Comparison of ENCODE assay signal across 1 cellular context in the genomic region with DNA sequence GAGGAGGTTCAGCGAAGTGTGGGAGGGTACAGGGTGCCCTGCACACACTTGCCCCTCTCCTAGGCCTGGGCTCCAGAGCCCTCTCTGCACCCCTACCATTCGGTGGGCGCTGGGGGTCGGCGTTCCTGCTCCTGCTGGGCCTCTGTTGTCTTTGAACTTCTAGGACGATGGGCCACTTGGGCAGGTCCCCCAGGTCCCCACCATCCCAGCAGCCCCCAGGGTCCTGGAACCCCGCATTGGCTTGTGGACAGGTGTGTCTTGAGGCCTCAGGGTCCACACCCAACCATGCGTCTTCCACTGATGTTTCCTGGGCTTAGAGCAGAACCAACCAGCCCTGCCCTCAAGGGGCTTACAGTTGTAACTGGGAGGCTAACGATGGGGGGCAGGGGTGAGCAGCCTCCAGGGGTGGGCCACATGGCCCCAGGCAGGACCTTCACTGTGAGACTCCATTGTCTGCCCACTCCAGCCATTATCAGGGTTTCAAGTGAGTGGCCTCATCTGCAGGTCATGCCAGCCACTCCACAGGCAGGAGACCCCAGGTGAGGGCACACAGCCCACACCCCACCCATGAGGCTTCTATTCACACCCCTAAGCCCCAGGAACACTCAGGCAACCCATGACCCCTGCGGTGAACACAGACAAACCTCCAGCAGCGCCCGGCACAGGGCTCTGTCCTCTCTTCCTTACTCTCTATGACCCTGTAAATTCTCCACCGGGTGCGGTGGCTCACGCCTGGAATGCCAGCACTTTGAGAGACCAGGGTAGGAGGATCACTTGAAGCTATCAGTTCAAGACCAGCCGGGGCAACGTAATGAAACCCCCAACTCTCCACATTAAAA.
TF ChIP-seq lines count a peak whose summit lies in the region.

No MANE protein-coding gene starts in this region.

TF ChIP-seq in IMR-90, 13 proteins besides CTCF, POLR2A, EP300 and RAD21:
- TF ChIP-seq NFE2L2 (IDR thresholded peaks at IDR 0.05; ENCODE audit: low read depth, low read length) (no peak), MXI1 (IDR thresholded peaks at IDR 0.05; ENCODE audit: borderline replicate concordance, low read depth, low read length) (no peak), MAFK (IDR thresholded peaks at IDR 0.05; ENCODE audit: low read depth, low read length) (no peak), CEBPB (IDR thresholded peaks at IDR 0.05; ENCODE audit: low read depth, low read length) (no peak), SMC3 (IDR thresholded peaks at IDR 0.05; ENCODE audit: low read depth, low read length) (no peak), RCOR1 (IDR thresholded peaks at IDR 0.05; ENCODE audit: insufficient replicate concordance, low read length) (no peak), BHLHE40 (IDR thresholded peaks at IDR 0.05; ENCODE audit: low read depth, low read length) (no peak), RFX5 (IDR thresholded peaks at IDR 0.05; ENCODE audit: low read depth, low read length) (no peak), MAZ (IDR thresholded peaks at IDR 0.05; ENCODE audit: borderline replicate concordance, low read depth, low read length) (no peak), FOS (IDR thresholded peaks at IDR 0.05; ENCODE audit: low read depth, low read length) (no peak), CHD1 (IDR thresholded peaks at IDR 0.05; ENCODE audit: low read depth, low read length) (no peak)
- TF ChIP-seq, protein P1, sequence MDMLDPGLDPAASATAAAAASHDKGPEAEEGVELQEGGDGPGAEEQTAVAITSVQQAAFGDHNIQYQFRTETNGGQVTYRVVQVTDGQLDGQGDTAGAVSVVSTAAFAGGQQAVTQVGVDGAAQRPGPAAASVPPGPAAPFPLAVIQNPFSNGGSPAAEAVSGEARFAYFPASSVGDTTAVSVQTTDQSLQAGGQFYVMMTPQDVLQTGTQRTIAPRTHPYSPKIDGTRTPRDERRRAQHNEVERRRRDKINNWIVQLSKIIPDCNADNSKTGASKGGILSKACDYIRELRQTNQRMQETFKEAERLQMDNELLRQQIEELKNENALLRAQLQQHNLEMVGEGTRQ (IDR thresholded peaks at IDR 0.05; ENCODE audit: low read depth, low read length), result no peak
- TF ChIP-seq, protein P2, sequence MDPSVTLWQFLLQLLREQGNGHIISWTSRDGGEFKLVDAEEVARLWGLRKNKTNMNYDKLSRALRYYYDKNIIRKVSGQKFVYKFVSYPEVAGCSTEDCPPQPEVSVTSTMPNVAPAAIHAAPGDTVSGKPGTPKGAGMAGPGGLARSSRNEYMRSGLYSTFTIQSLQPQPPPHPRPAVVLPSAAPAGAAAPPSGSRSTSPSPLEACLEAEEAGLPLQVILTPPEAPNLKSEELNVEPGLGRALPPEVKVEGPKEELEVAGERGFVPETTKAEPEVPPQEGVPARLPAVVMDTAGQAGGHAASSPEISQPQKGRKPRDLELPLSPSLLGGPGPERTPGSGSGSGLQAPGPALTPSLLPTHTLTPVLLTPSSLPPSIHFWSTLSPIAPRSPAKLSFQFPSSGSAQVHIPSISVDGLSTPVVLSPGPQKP (IDR thresholded peaks at IDR 0.05; ENCODE audit: borderline replicate concordance, low read depth, low read length), result no peak
